1 cellular context compared by ENCODE assay signal in the genomic region with DNA sequence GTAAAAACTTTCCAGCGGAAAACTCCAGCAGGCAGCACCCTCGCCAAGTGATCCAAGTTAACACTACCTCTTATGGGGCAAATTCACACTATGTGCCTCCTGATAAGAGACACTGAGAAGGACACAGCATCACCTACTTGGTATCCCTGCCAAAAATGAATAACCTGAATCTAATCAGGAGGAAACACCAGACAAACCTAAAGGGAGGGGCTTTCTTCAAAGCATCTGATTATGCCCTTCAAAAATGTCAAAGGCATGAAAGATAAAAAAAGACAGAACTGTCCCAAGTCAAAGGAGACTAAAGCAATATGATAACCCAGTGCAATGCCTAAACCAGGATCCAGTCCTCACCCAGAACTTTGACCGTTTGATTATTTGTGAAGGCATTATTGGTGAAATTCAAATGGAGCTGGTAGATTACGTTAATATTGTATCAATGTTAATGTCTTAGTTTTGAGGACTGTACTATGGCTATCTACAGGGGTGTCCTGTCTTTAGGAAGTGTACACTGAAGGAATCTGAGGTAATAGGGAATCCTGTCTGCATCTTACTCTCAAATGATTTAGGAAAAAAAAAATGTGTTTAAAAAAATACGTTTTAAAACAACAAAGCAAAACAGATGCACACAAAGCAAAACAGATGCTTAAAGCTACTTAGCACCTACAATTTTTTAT.
A peak's percentile ranks its signal among the peaks of the same experiment; 100 is the strongest.
TF ChIP-seq lines count a peak whose summit lies in the region.

No MANE protein-coding gene starts in this region.

TF ChIP-seq in K562, 482 proteins besides CTCF, POLR2A, EP300 and RAD21 (continued from another document):
- no peak for TF ChIP-seq ARID3B (CRISPR knock-in tag; IDR thresholded peaks at IDR 0.05; ENCODE audit: borderline replicate concordance)
- TF ChIP-seq GATAD2A (IDR thresholded peaks at IDR 0.05) = peak; percentile 71; the same call in 1 of the 2 replicates
- no peak for TF ChIP-seq ILK (tag; IDR thresholded peaks at IDR 0.05; ENCODE audit: borderline replicate concordance, low read depth)
- TF ChIP-seq CBX3 (IDR thresholded peaks at IDR 0.05; ENCODE audit: borderline replicate concordance in 1 of 2, low read length in 2 of 2) = peak in 1 of 2 experiments; percentile 12; a peak in 1 of 3 replicates
- TF ChIP-seq SMARCA4 (IDR thresholded peaks at IDR 0.05) = peak; percentile 93
- peak; percentile 77; the same call in 1 of the 2 replicates for TF ChIP-seq FOXM1 (IDR thresholded peaks at IDR 0.05; ENCODE audit: low read depth)
- TF ChIP-seq FOXM1 (CRISPR knock-in tag; IDR thresholded peaks at IDR 0.05; ENCODE audit: low read depth) = no peak
- TF ChIP-seq CAMTA2 (CRISPR knock-in tag; conservative IDR thresholded peaks at IDR 0.05) = no peak
- peak; percentile 92 for TF ChIP-seq PRDM10 (IDR thresholded peaks at IDR 0.05; ENCODE audit: partially characterized antibody)
- no peak for TF ChIP-seq ZNF311 (CRISPR knock-in tag; IDR thresholded peaks at IDR 0.05)
- peak; percentile 88; the same call in 1 of the 2 replicates for TF ChIP-seq LEF1 (IDR thresholded peaks at IDR 0.05)
